Comparison of ENCODE assay signal across 10 cellular contexts in genomic region chr18:12880532-12880892, GRCh38. TPM values are rescaled to one million over a fixed set of nuclear protein-coding genes. Genes with fewer than 3 reads are reported as not detected.
DNase-seq lines count a peak whose midpoint lies in the region; ATAC-seq and TF ChIP-seq lines count a peak whose summit lies in the region.
"Had no signal": no experiment of that assay in that cellular context is flagged by ENCODE, and none has a peak within 500 bp of the region (broad histone marks: within the 10 kb centered on the region; RNA-seq: fewer than 3 reads in every experiment).

No MANE protein-coding gene starts in this region.

- dilution Hi-C loops in mammary epithelial cell (cut with HindIII; ENCODE audit: low sequenced_read_pairs) = no loop called here

- CTCF ChIA-PET in activated CD8-positive, alpha-beta memory T cell treated with anti-CD3 and anti-CD28 coated beads, Interleukin-2, amount 10 ng/mL, durations not matched to agents 7 days and 5 days (lab: Charles Lee) = interaction anchor here (5.9 kb wide), 1 partner anchor 14 kb away, joined by 38 read pairs; no protein-coding TSS in a partner anchor
- CTCF ChIA-PET in mammary epithelial cell (lab: Charles Lee; ENCODE audit: low non-redundant PET) = no interaction called here

- no peak overlapping the region for H3K4me3 Mint-ChIP-seq in activated CD8-positive, alpha-beta memory T cell treated with anti-CD3 and anti-CD28 coated beads, Interleukin-2, amount 10 ng/mL, durations not matched to agents 7 days and 5 days
- peak overlapping the region; percentile 22 to 91 for H3K4me3 Mint-ChIP-seq in stimulated activated naive CD8-positive, alpha-beta T cell treated with anti-CD3 and anti-CD28 coated beads, Interleukin-15, amount 100 ng/mL, for 72 hours
- no peak overlapping the region for H3K4me3 Mint-ChIP-seq in HFFc6

- H3K27ac ChIP-seq in mammary epithelial cell (ENCODE audit: insufficient read depth, low read depth, low read length) = no peak overlapping the region
- H3K27ac ChIP-seq: tibial artery had no signal

- TF ChIP-seq CTCF in mammary epithelial cell (conservative IDR thresholded peaks at IDR 0.05 in 1 of 2, IDR thresholded peaks at IDR 0.05 in 1 of 2; ENCODE audit: extremely low read depth in 1 of 2, insufficient read depth in 1 of 2, low read depth in 1 of 2, low read length in 2 of 2) = no peak
- no peak for TF ChIP-seq CTCF in HFFc6 (IDR thresholded peaks at IDR 0.05)

- H3K4me3 ChIP-seq in mammary epithelial cell (replicated peaks in 1 of 3; ENCODE audit: insufficient read depth in 1 of 3, low read depth in 2 of 3, low read length in 3 of 3) = no peak overlapping the region
- H3K4me3 ChIP-seq: tibial artery had no signal

- no peaks in the 10 kb centered on the region for H3K9me3 ChIP-seq in mammary epithelial cell (replicated peaks; ENCODE audit: insufficient read depth, low read length)
- H3K9me3 ChIP-seq: tibial artery had no signal

- H3K4me1 ChIP-seq in mammary epithelial cell (ENCODE audit: insufficient read depth, low read length) = peaks cover 13% of the 10 kb centered on the region

- DNase-seq in activated CD8-positive, alpha-beta memory T cell treated with anti-CD3 and anti-CD28 coated beads, Interleukin-2, amount 10 ng/mL, durations not matched to agents 7 days and 5 days = no peak
- DNase-seq in activated CD8-positive, alpha-beta memory T cell treated with anti-CD3 and anti-CD28 coated beads for 24 hours = no peak
- DNase-seq in OCI-M1 (lab: John Stamatoyannopoulos, UW) = peak; percentile 77
- no peak for DNase-seq in mammary epithelial cell
- no peak for DNase-seq in stimulated activated naive CD8-positive, alpha-beta T cell treated with anti-CD3 and anti-CD28 coated beads, Interleukin-15, amount 100 ng/mL, for 72 hours
- no peak for DNase-seq in HFFc6
- DNase-seq in NCI-H146 (lab: John Stamatoyannopoulos, UW) = no peak
- DNase-seq: stimulated activated CD4-positive, alpha-beta T cell treated with anti-CD3 and anti-CD28 coated beads, Interleukin-4, amount 100 ng/mL, for 4 hours; tibial artery had no signal

- no peaks in the 10 kb centered on the region for H3K27me3 Mint-ChIP-seq in activated CD8-positive, alpha-beta memory T cell treated with anti-CD3 and anti-CD28 coated beads, Interleukin-2, amount 10 ng/mL, durations not matched to agents 7 days and 5 days
- no peaks in the 10 kb centered on the region for H3K27me3 Mint-ChIP-seq in stimulated activated naive CD8-positive, alpha-beta T cell treated with anti-CD3 and anti-CD28 coated beads, Interleukin-15, amount 100 ng/mL, for 72 hours
- peaks cover 4% of the 10 kb centered on the region for H3K27me3 Mint-ChIP-seq in HFFc6 (ENCODE audit: insufficient read depth)

- no peaks in the 10 kb centered on the region for H3K36me3 ChIP-seq in mammary epithelial cell (ENCODE audit: insufficient read depth, low read length)
- H3K36me3 ChIP-seq: tibial artery had no signal

- peak overlapping the region; percentile 5 for H3K27ac Mint-ChIP-seq in activated CD8-positive, alpha-beta memory T cell treated with anti-CD3 and anti-CD28 coated beads, Interleukin-2, amount 10 ng/mL, durations not matched to agents 7 days and 5 days
- H3K27ac Mint-ChIP-seq in stimulated activated naive CD8-positive, alpha-beta T cell treated with anti-CD3 and anti-CD28 coated beads, Interleukin-15, amount 100 ng/mL, for 72 hours = peak overlapping the region in 1 of 2 donors; percentile 86
- H3K27ac Mint-ChIP-seq in HFFc6 = no peak overlapping the region

- H3K27me3 ChIP-seq in mammary epithelial cell (ENCODE audit: insufficient read depth, low read length) = no peaks in the 10 kb centered on the region
- H3K27me3 ChIP-seq: tibial artery had no signal

- H3K9ac ChIP-seq in mammary epithelial cell (ENCODE audit: insufficient read depth, low read length) = no peak overlapping the region

- H2AFZ ChIP-seq in mammary epithelial cell (ENCODE audit: low read depth, low read length) = no peak overlapping the region

- peaks cover 28% of the 10 kb centered on the region for H3K36me3 Mint-ChIP-seq in activated CD8-positive, alpha-beta memory T cell treated with anti-CD3 and anti-CD28 coated beads, Interleukin-2, amount 10 ng/mL, durations not matched to agents 7 days and 5 days
- H3K36me3 Mint-ChIP-seq in HFFc6 (ENCODE audit: low read depth) = peaks cover 6% of the 10 kb centered on the region

- no peaks in the 10 kb centered on the region for H3K9me3 Mint-ChIP-seq in activated CD8-positive, alpha-beta memory T cell treated with anti-CD3 and anti-CD28 coated beads, Interleukin-2, amount 10 ng/mL, durations not matched to agents 7 days and 5 days (ENCODE audit: low read depth)
- no peaks in the 10 kb centered on the region for H3K9me3 Mint-ChIP-seq in stimulated activated naive CD8-positive, alpha-beta T cell treated with anti-CD3 and anti-CD28 coated beads, Interleukin-15, amount 100 ng/mL, for 72 hours
- H3K9me3 Mint-ChIP-seq in HFFc6 = no peaks in the 10 kb centered on the region

- no TSS peak for BruUV-seq in mammary epithelial cell (replicated peaks; lab: Mats Ljungman, UMichigan)

- in situ Hi-C loops in mammary epithelial cell (cut with MboI; ENCODE audit: low sequenced_read_pairs in 2 of 2) = no loop called here

- H4K20me1 ChIP-seq in mammary epithelial cell (ENCODE audit: insufficient read depth, low read length) = no peaks in the 10 kb centered on the region

- no peak for ATAC-seq in activated CD8-positive, alpha-beta memory T cell treated with anti-CD3 and anti-CD28 coated beads, Interleukin-2, amount 10 ng/mL, durations not matched to agents 7 days and 5 days
- ATAC-seq in stimulated activated naive CD8-positive, alpha-beta T cell treated with anti-CD3 and anti-CD28 coated beads, Interleukin-15, amount 100 ng/mL, for 72 hours = no peak
- ATAC-seq in HG02798 (IDR thresholded peaks at IDR 0.05; ENCODE audit: poor library complexity, unreplicated experiment) = no peak

- intact Hi-C loops in mammary epithelial cell (cut with micrococcal nuclease) = loop anchor here (5.0 kb wide), 1 partner anchor 67 kb away; the partner anchor contains the start of gene SEH1L

- peaks cover 88% of the 10 kb centered on the region for H3K79me2 ChIP-seq in mammary epithelial cell (ENCODE audit: insufficient read depth, low read length)

- peaks cover 55% of the 10 kb centered on the region for H3K4me1 Mint-ChIP-seq in activated CD8-positive, alpha-beta memory T cell treated with anti-CD3 and anti-CD28 coated beads, Interleukin-2, amount 10 ng/mL, durations not matched to agents 7 days and 5 days
- H3K4me1 Mint-ChIP-seq in stimulated activated naive CD8-positive, alpha-beta T cell treated with anti-CD3 and anti-CD28 coated beads, Interleukin-15, amount 100 ng/mL, for 72 hours = peaks cover 73% of the 10 kb centered on the region
- H3K4me1 Mint-ChIP-seq in HFFc6 (ENCODE audit: low read depth) = peaks cover 40% of the 10 kb centered on the region

- 67% methylated on average over 3 of the region's 3 CpGs for WGBS in mammary epithelial cell (ENCODE audit: low coverage, missing lambda C conversion rate)

- H3K4me2 ChIP-seq in mammary epithelial cell (ENCODE audit: insufficient read depth, low read depth, low read length) = peak overlapping the region; percentile 3

RNA-seq across cellular contexts. Expression of gene PTPN2, which starts 3.5 kb away (rescaled TPM):
- total RNA-seq in activated CD8-positive, alpha-beta memory T cell treated with anti-CD3 and anti-CD28 coated beads, Interleukin-2, amount 10 ng/mL, durations not matched to agents 7 days and 5 days = 10 to 100 TPM; 65.4 to 82.7 TPM
- total RNA-seq in mammary epithelial cell = 10 to 100 TPM; 25.3 to 47.0 TPM
- polyA plus RNA-seq in mammary epithelial cell = 18.6 TPM
- 15.6 TPM for polyA minus RNA-seq in mammary epithelial cell
- total RNA-seq in HFFc6 (2021; fragmentation: NEBNext Ultra II Directional; extraction: Animal tissue kit (Norgen Biotek cat#: 25700)) = 10 to 100 TPM; 21.1 to 24.4 (median 23.2) TPM

Comparison
In these comparisons a context has a peak if more than half of its experiments do, and no peak if none do; other contexts are left out.
1. H3K4me3 Mint-ChIP-seq: peak in stimulated activated naive CD8-positive, alpha-beta T cell treated with anti-CD3 and anti-CD28 coated beads, Interleukin-15, amount 100 ng/mL, for 72 hours (2 of 2); none in activated CD8-positive, alpha-beta memory T cell treated with anti-CD3 and anti-CD28 coated beads, Interleukin-2, amount 10 ng/mL, durations not matched to agents 7 days and 5 days (single experiment) and HFFc6 (single experiment).